Comparison of ENCODE assay signal across 1 cellular context in genomic region chr17:72386619-72387237, GRCh38.
A peak's percentile ranks its signal among the peaks of the same experiment; 100 is the strongest.
TF ChIP-seq lines count a peak whose summit lies in the region.

No MANE protein-coding gene starts in this region.

TF ChIP-seq in HepG2, 621 proteins besides CTCF, POLR2A, EP300 and RAD21 (continued from another document and continues in another):
- TF ChIP-seq ZNF407 (CRISPR knock-in tag; IDR thresholded peaks at IDR 0.05; ENCODE audit: not compliant biosample characterization) (no peak), E2F5 (CRISPR knock-in tag; conservative IDR thresholded peaks at IDR 0.05) (no peak), IKZF5 (CRISPR knock-in tag; IDR thresholded peaks at IDR 0.05) (peak; percentile 87), ZNF552 (CRISPR knock-in tag; IDR thresholded peaks at IDR 0.05; ENCODE audit: borderline replicate concordance) (no peak; the same call in 1 of the 2 replicates), ZNF142 (CRISPR knock-in tag; IDR thresholded peaks at IDR 0.05) (peak; percentile 83; the same call in 1 of the 2 replicates), CEBPZ (IDR thresholded peaks at IDR 0.05; ENCODE audit: low read length) (no peak), MXI1 (IDR thresholded peaks at IDR 0.05; ENCODE audit: borderline replicate concordance, low read depth, low read length) (no peak), SKIL (CRISPR knock-in tag; IDR thresholded peaks at IDR 0.05; ENCODE audit: borderline replicate concordance) (peak; percentile 81), ZFP36L1 (CRISPR knock-in tag; IDR thresholded peaks at IDR 0.05) (no peak), ZNF746 (CRISPR knock-in tag; IDR thresholded peaks at IDR 0.05) (peak; percentile 84), HMGXB4 (CRISPR knock-in tag; IDR thresholded peaks at IDR 0.05; ENCODE audit: borderline replicate concordance in 1 of 2, low read depth in 1 of 2) (no peak), ZNF891 (CRISPR knock-in tag; IDR thresholded peaks at IDR 0.05) (no peak), PTBP1 (IDR thresholded peaks at IDR 0.05; ENCODE audit: low read depth, low read length, poor library complexity, severe bottlenecking) (no peak), MIER2 (CRISPR knock-in tag; IDR thresholded peaks at IDR 0.05) (0 out of 2 replicates have a peak, but pooled peaks have one; percentile 37), ZNF564 (CRISPR knock-in tag; IDR thresholded peaks at IDR 0.05) (peak; percentile 45; the same call in 1 of the 2 replicates), TEAD2 (CRISPR knock-in tag; IDR thresholded peaks at IDR 0.05) (no peak), NFRKB (IDR thresholded peaks at IDR 0.05) (no peak), HBP1 (CRISPR knock-in tag; IDR thresholded peaks at IDR 0.05; ENCODE audit: low read depth) (no peak), ONECUT2 (CRISPR knock-in tag; IDR thresholded peaks at IDR 0.05) (no peak), KDM3A (CRISPR knock-in tag; IDR thresholded peaks at IDR 0.05; ENCODE audit: low read depth) (0 out of 2 replicates have a peak, but pooled peaks have one; percentile 28), TBL1XR1 (IDR thresholded peaks at IDR 0.05; ENCODE audit: borderline replicate concordance, low read length, partially characterized antibody) (peak; percentile 7), ZNF12 (CRISPR knock-in tag; IDR thresholded peaks at IDR 0.05) (peak; percentile 19; the same call in 1 of the 2 replicates), ZNF776 (CRISPR knock-in tag; IDR thresholded peaks at IDR 0.05) (no peak), FOXC1 (CRISPR knock-in tag; IDR thresholded peaks at IDR 0.05; ENCODE audit: borderline replicate concordance) (no peak), KMT2A (CRISPR knock-in tag; IDR thresholded peaks at IDR 0.05) (no peak), ZNF619 (CRISPR knock-in tag; IDR thresholded peaks at IDR 0.05) (no peak), XBP1 (CRISPR knock-in tag; IDR thresholded peaks at IDR 0.05) (no peak)
